13 cellular contexts compared by ENCODE assay signal in genomic region chr1:245605480-245606156, GRCh38.
DNase-seq lines count a peak whose midpoint lies in the region; ATAC-seq, FAIRE-seq and TF ChIP-seq lines count a peak whose summit lies in the region.
"Had no signal": no experiment of that assay in that cellular context is flagged by ENCODE, and none has a peak within 500 bp of the region (broad histone marks: within the 10 kb centered on the region; RNA-seq: fewer than 3 reads in every experiment).

No MANE protein-coding gene starts in this region.

- H3K27ac ChIP-seq in right lobe of liver (no peak overlapping the region), HepG2 (ENCODE audit: extremely low read length, insufficient read depth, low read length) (no peak overlapping the region), spleen (no peak overlapping the region)

- no peak for TF ChIP-seq RAD21 in HepG2 (CRISPR knock-in tag; IDR thresholded peaks at IDR 0.05)

- in situ Hi-C loops in HepG2 (cut with HindIII; ENCODE audit: extremely low pct_ligation_motif_present, low pct_unique_long_range_greater_than_20kb) = no loop called here
- in situ Hi-C loops in astrocyte of the cerebellum (cut with HindIII; ENCODE audit: low sequenced_read_pairs) = no loop called here

- no peaks in the 10 kb centered on the region for H3K36me3 Mint-ChIP-seq in stimulated activated naive B cell treated with anti-CD40 and anti-IgM and Interleukin-4, amounts not matched to agents 10 μg/mL and 1 μg/mL and 100 μg/mL, for 72 hours
- H3K36me3 Mint-ChIP-seq: natural killer cell had no signal

- TF ChIP-seq CTCF in right lobe of liver (IDR thresholded peaks at IDR 0.05) (no peak), HepG2 (CRISPR knock-in tag; IDR thresholded peaks at IDR 0.05) (no peak), astrocyte of the cerebellum (IDR thresholded peaks at IDR 0.05; ENCODE audit: low read depth, low read length, missing control alignments) (no peak), spleen (IDR thresholded peaks at IDR 0.05 in 8 of 11, conservative IDR thresholded peaks at IDR 0.05 in 3 of 11) (no peak)

- intact Hi-C loops in right lobe of liver (cut with DNase I) = no loop called here
- intact Hi-C loops in HepG2 (cut with micrococcal nuclease; ENCODE audit: unreplicated experiment) = no loop called here
- intact Hi-C loops in left cardiac atrium (cut with DNase I) = no loop called here
- intact Hi-C loops in spleen (cut with DNase I; ENCODE audit: low total_unique reads) = no loop called here

- H3K9me3 Mint-ChIP-seq in stimulated activated naive B cell treated with anti-CD40 and anti-IgM and Interleukin-4, amounts not matched to agents 10 μg/mL and 1 μg/mL and 100 μg/mL, for 72 hours = no peaks in the 10 kb centered on the region
- H3K9me3 Mint-ChIP-seq: activated T-cell treated with anti-CD3 and anti-CD28 coated beads, Interleukin-2, amount 50 U/mL, for 24 hours; natural killer cell had no signal

- H3K36me3 ChIP-seq in right lobe of liver (no peaks in the 10 kb centered on the region), HepG2 (replicated peaks in 1 of 2; ENCODE audit: control insufficient read depth in 1 of 2, insufficient read depth in 2 of 2, low read length in 2 of 2) (no peaks in the 10 kb centered on the region), spleen (no peaks in the 10 kb centered on the region)

- POLR2A ChIA-PET in HepG2 (lab: Yijun Ruan, JAX) = no interaction called here

- no peaks in the 10 kb centered on the region for H4K20me1 ChIP-seq in HepG2 (ENCODE audit: insufficient read depth, low read length)

- H3K27ac Mint-ChIP-seq in stimulated activated naive B cell treated with anti-CD40 and anti-IgM and Interleukin-4, amounts not matched to agents 10 μg/mL and 1 μg/mL and 100 μg/mL, for 72 hours = no peak overlapping the region
- H3K27ac Mint-ChIP-seq: activated T-cell treated with anti-CD3 and anti-CD28 coated beads, Interleukin-2, amount 50 U/mL, for 24 hours; natural killer cell had no signal

- H3K79me2 ChIP-seq in HepG2 (ENCODE audit: insufficient read depth, low read length) = no peaks in the 10 kb centered on the region

- no peak overlapping the region for H3K4me2 ChIP-seq in HepG2 (ENCODE audit: low read depth, low read length)

- no peak overlapping the region for H3K9ac ChIP-seq in HepG2 (ENCODE audit: insufficient read depth, low read depth, low read length)

- no TSS peak for BruUV-seq in HepG2 (replicated peaks; lab: Mats Ljungman, UMichigan)

- peaks cover 0 to 4% of the 10 kb centered on the region in 2 donors for H3K4me1 Mint-ChIP-seq in stimulated activated naive B cell treated with anti-CD40 and anti-IgM and Interleukin-4, amounts not matched to agents 10 μg/mL and 1 μg/mL and 100 μg/mL, for 72 hours

- H3K27me3 ChIP-seq in right lobe of liver (no peaks in the 10 kb centered on the region), HepG2 (ENCODE audit: control insufficient read depth in 1 of 2, insufficient read depth in 2 of 2, low read length in 2 of 2) (no peaks in the 10 kb centered on the region), spleen (replicated peaks in 1 of 7) (peaks cover 0 to 13% (median 0%) of the 10 kb centered on the region in 7 donors)

- no peak overlapping the region for H2AFZ ChIP-seq in HepG2 (ENCODE audit: low read length)

- H3K4me3 Mint-ChIP-seq in stimulated activated naive B cell treated with anti-CD40 and anti-IgM and Interleukin-4, amounts not matched to agents 10 μg/mL and 1 μg/mL and 100 μg/mL, for 72 hours = no peak overlapping the region
- H3K4me3 Mint-ChIP-seq: activated T-cell treated with anti-CD3 and anti-CD28 coated beads, Interleukin-2, amount 50 U/mL, for 24 hours; natural killer cell had no signal

- H3K27me3 Mint-ChIP-seq in stimulated activated naive B cell treated with anti-CD40 and anti-IgM and Interleukin-4, amounts not matched to agents 10 μg/mL and 1 μg/mL and 100 μg/mL, for 72 hours = peaks cover 9 to 25% of the 10 kb centered on the region in 2 donors

- H3K4me3 ChIP-seq in right lobe of liver (no peak overlapping the region), HepG2 (replicated peaks in 1 of 3; ENCODE audit: insufficient read depth in 1 of 3, low read depth in 2 of 3, low read length in 3 of 3) (no peak overlapping the region), astrocyte of the cerebellum (ENCODE audit: low read depth, low read length) (no peak overlapping the region), spleen (no peak overlapping the region)

- DNase-seq in right lobe of liver = no peak
- no peak for DNase-seq in HepG2 (ENCODE audit: low spot score)
- peak; percentile 87 for DNase-seq in astrocyte of the cerebellum (ENCODE audit: low read depth)
- DNase-seq in left cardiac atrium = peak; percentile 40
- DNase-seq in spleen = no peak
- no peak for DNase-seq in kidney glomerular epithelial cell (lab: John Stamatoyannopoulos, UW)
- DNase-seq in stimulated activated naive B cell treated with anti-CD40 and anti-IgM and Interleukin-4, amounts not matched to agents 10 μg/mL and 1 μg/mL and 100 μg/mL, for 72 hours = no peak
- DNase-seq: activated T-cell treated with anti-CD3 and anti-CD28 coated beads, Interleukin-2, amount 50 U/mL, for 24 hours; natural killer cell; NCI-H187; PC-3 had no signal

- TF ChIP-seq POLR2A in right lobe of liver (IDR thresholded peaks at IDR 0.05) = no peak
- TF ChIP-seq POLR2A in HepG2 (IDR thresholded peaks at IDR 0.05; ENCODE audit: insufficient read depth in 1 of 2, low read depth in 2 of 2, low read length in 2 of 2) = no peak
- no peak for TF ChIP-seq POLR2A in spleen (IDR thresholded peaks at IDR 0.05)

- TF ChIP-seq EP300 in HepG2 (IDR thresholded peaks at IDR 0.05; ENCODE audit: low read depth in 2 of 2, low read length in 2 of 2) = no peak
- no peak for TF ChIP-seq EP300 in HepG2 (CRISPR knock-in tag; IDR thresholded peaks at IDR 0.05; ENCODE audit: borderline replicate concordance)

- H3K4me1 ChIP-seq in right lobe of liver (no peaks in the 10 kb centered on the region), HepG2 (ENCODE audit: insufficient read depth, low read length) (no peaks in the 10 kb centered on the region; the same call in 1 of the 2 replicates), spleen (no peaks in the 10 kb centered on the region)

- no peak for FAIRE-seq in HepG2 (lab: Jason Lieb, UNC)
- FAIRE-seq: colon had no signal

- CTCF ChIA-PET in HepG2 (lab: Yijun Ruan, JAX; ENCODE audit: low intra/inter-chr PET ratio, low total read pairs) = no interaction called here

- ATAC-seq in right lobe of liver (peak; percentile 40 to 65 (median 45)), HepG2 (no peak; the same call in 1 of the 3 replicates), left cardiac atrium (peak; percentile 64 to 82), HG02623 (IDR thresholded peaks at IDR 0.05; ENCODE audit: unreplicated experiment) (no peak)
- ATAC-seq in stimulated activated naive B cell treated with anti-CD40 and anti-IgM and Interleukin-4, amounts not matched to agents 10 μg/mL and 1 μg/mL and 100 μg/mL, for 72 hours (replicated peaks) = no peak
- ATAC-seq: natural killer cell, PC-3 had no signal

- no peaks in the 10 kb centered on the region for H3K9me3 ChIP-seq in right lobe of liver
- H3K9me3 ChIP-seq in HepG2 (ENCODE audit: low read length) = no peaks in the 10 kb centered on the region
- H3K9me3 ChIP-seq in spleen = no peaks in the 10 kb centered on the region

- WGBS in right lobe of liver (ENCODE audit: insufficient coverage, low coverage, low lambda C conversion rate, missing lambda C conversion rate) = 84% methylated on average over 3 of the region's 14 CpGs
- 76% methylated on average over 5 of the region's 14 CpGs for WGBS in HepG2 (ENCODE audit: low lambda C conversion rate)
- 63 to 80% (median 75%) methylated on average over 11 to 14 of the region's 14 CpGs for WGBS in spleen, 5 donors

TF ChIP-seq in HepG2, 621 proteins besides CTCF, POLR2A, EP300 and RAD21 (continues in another document):
- TF ChIP-seq ZNF503 (CRISPR knock-in tag; IDR thresholded peaks at IDR 0.05) (no peak), PAX8 (CRISPR knock-in tag; IDR thresholded peaks at IDR 0.05; ENCODE audit: borderline replicate concordance) (no peak), AGO2 (optimal IDR thresholded peaks at IDR 0.05; ENCODE audit: low read depth, low read length) (no peak), TRAFD1 (CRISPR knock-in tag; IDR thresholded peaks at IDR 0.05; ENCODE audit: borderline replicate concordance) (no peak), ZNF275 (CRISPR knock-in tag; IDR thresholded peaks at IDR 0.05; ENCODE audit: borderline replicate concordance) (no peak)

Comparison
In these comparisons a context has a peak if more than half of its experiments do, and no peak if none do; other contexts are left out.
1. ATAC-seq: peak in right lobe of liver (4 of 4) and left cardiac atrium (2 of 2); none in HepG2 (single experiment), HG02623 (single experiment) and stimulated activated naive B cell treated with anti-CD40 and anti-IgM and Interleukin-4, amounts not matched to agents 10 μg/mL and 1 μg/mL and 100 μg/mL, for 72 hours (0 of 2).
2. DNase-seq: peak in astrocyte of the cerebellum (single experiment) and left cardiac atrium (single experiment); none in right lobe of liver (0 of 3), HepG2 (single experiment), spleen (single experiment), kidney glomerular epithelial cell (single experiment) and stimulated activated naive B cell treated with anti-CD40 and anti-IgM and Interleukin-4, amounts not matched to agents 10 μg/mL and 1 μg/mL and 100 μg/mL, for 72 hours (single experiment).